Comparison of ENCODE assay signal across 8 cellular contexts in genomic region chr9:120869360-120869687, GRCh38. TPM values are rescaled to one million over a fixed set of nuclear protein-coding genes. Genes with fewer than 3 reads are reported as not detected.
DNase-seq lines count a peak whose midpoint lies in the region; ATAC-seq and TF ChIP-seq lines count a peak whose summit lies in the region.

No MANE protein-coding gene starts in this region.

- no peak for TF ChIP-seq CTCF in HCT116 (IDR thresholded peaks at IDR 0.05 in 2 of 3, conservative IDR thresholded peaks at IDR 0.05 in 1 of 3; ENCODE audit: borderline replicate concordance in 1 of 3, insufficient read depth in 1 of 3, low read depth in 2 of 3, low read length in 2 of 3)
- no peak for TF ChIP-seq CTCF in GM20000 (IDR thresholded peaks at IDR 0.05; ENCODE audit: extremely low read depth, missing control alignments)
- TF ChIP-seq CTCF in SK-N-SH (IDR thresholded peaks at IDR 0.05), result no peak

- H3K27me3 Mint-ChIP-seq in activated T-helper 17 cell treated with anti-CD3 and anti-CD28 coated beads, Interleukin-2, amount 50 U/mL, for 72 hours, result no peaks in the 10 kb centered on the region

- H3K9ac ChIP-seq in HCT116 (ENCODE audit: low read length) (peak overlapping the region; percentile 55), SK-N-SH (no peak overlapping the region)

- H3K4me3 ChIP-seq in HCT116 (replicated peaks in 1 of 2; ENCODE audit: low read depth in 1 of 2, low read length in 2 of 2), result peak overlapping the region in 1 of 2 experiments; percentile 48; a peak in 3 of 4 replicates
- peak overlapping the region; percentile 34; the same call in 1 of the 2 replicates for H3K4me3 ChIP-seq in iPS DF 6.9 (ENCODE audit: low read length)
- H3K4me3 ChIP-seq in skin epidermis, result peak overlapping the region; percentile 37 to 57 (median 50)
- no peak overlapping the region for H3K4me3 ChIP-seq in SK-N-SH (ENCODE audit: low read depth in 2 of 2, low read length in 1 of 2)

- no peaks in the 10 kb centered on the region for H4K20me1 ChIP-seq in HCT116 (ENCODE audit: insufficient read depth)
- H4K20me1 ChIP-seq in SK-N-SH (ENCODE audit: insufficient read depth), result no peaks in the 10 kb centered on the region

- DNase-seq in HCT116 (ENCODE audit: low read depth, low spot score) (no peak), iPS DF 6.9 (ENCODE audit: low read depth, low spot score) (no peak), GM20000 (ENCODE audit: low spot score) (no peak), SK-N-SH (no peak)
- DNase-seq in stimulated activated CD4-positive, alpha-beta T cell treated with anti-CD3 and anti-CD28 coated beads, Interleukin-1b, Interleukin-23, amount 100 ng/mL, for 48 hours, result no peak

- H3K9me2 ChIP-seq in HCT116 (ENCODE audit: insufficient read depth) (no peaks in the 10 kb centered on the region), SK-N-SH (no peaks in the 10 kb centered on the region)

- H3K27ac Mint-ChIP-seq in activated T-helper 17 cell treated with anti-CD3 and anti-CD28 coated beads, Interleukin-2, amount 50 U/mL, for 72 hours, result peak overlapping the region; percentile 87

- peaks cover 27 to 38% of the 10 kb centered on the region in 2 experiments for H3K4me1 ChIP-seq in HCT116 (ENCODE audit: control insufficient read depth in 1 of 2, insufficient read depth in 2 of 2, low read length in 2 of 2)
- peaks cover 17% of the 10 kb centered on the region; the same call in 1 of the 2 replicates for H3K4me1 ChIP-seq in iPS DF 6.9 (ENCODE audit: control insufficient read depth, insufficient read depth, low read length)
- H3K4me1 ChIP-seq in SK-N-SH (ENCODE audit: control insufficient read depth in 1 of 2, insufficient read depth in 2 of 2, low read depth in 1 of 2, low read length in 1 of 2), result peaks cover 0 to 1% of the 10 kb centered on the region in 2 experiments; a peak in 1 of 4 replicates

- no peaks in the 10 kb centered on the region for H3K27me3 ChIP-seq in HCT116 (ENCODE audit: insufficient read depth, low read length)
- H3K27me3 ChIP-seq in iPS DF 6.9 (ENCODE audit: control insufficient read depth, insufficient read depth, low read length), result no peaks in the 10 kb centered on the region
- H3K27me3 ChIP-seq in SK-N-SH (ENCODE audit: insufficient read depth), result no peaks in the 10 kb centered on the region

- no peak for ATAC-seq in HCT116
- no peak for ATAC-seq in activated T-helper 17 cell treated with anti-CD3 and anti-CD28 coated beads, Interleukin-2, amount 50 U/mL, for 72 hours (replicated peaks)
- ATAC-seq in SK-N-SH treated with all-trans-retinoic acid at 6 μM for 48 hours, result no peak

- RAD21 ChIA-PET in HCT116 (lab: Charles Lee; ENCODE audit: low non-redundant PET in 1 of 2, low total read pairs in 2 of 2, uncharacterized antibody in 2 of 2, unreplicated experiment in 2 of 2), result no interaction called here

- TF ChIP-seq EP300 in SK-N-SH (IDR thresholded peaks at IDR 0.05; ENCODE audit: borderline replicate concordance in 1 of 2, low read depth in 1 of 2, low read length in 1 of 2), result no peak

- H3K9me3 ChIP-seq in HCT116 (ENCODE audit: control insufficient read depth in 1 of 2, insufficient read depth in 1 of 2, low read depth in 1 of 2, low read length in 2 of 2), result no peaks in the 10 kb centered on the region
- H3K9me3 ChIP-seq in iPS DF 6.9 (ENCODE audit: control insufficient read depth, insufficient read depth, low read length), result no peaks in the 10 kb centered on the region
- no peaks in the 10 kb centered on the region for H3K9me3 ChIP-seq in SK-N-SH

- H2AFZ ChIP-seq in HCT116 (ENCODE audit: low read depth, low read length, poor library complexity, severe bottlenecking), result no peak overlapping the region
- no peak overlapping the region for H2AFZ ChIP-seq in SK-N-SH (ENCODE audit: low read depth)

- CTCF ChIA-PET in HCT116 (lab: Charles Lee) (interaction anchor here (1.1 kb wide), 1 partner anchor 68 kb away, joined by 3 read pairs; no protein-coding TSS in a partner anchor), SK-N-SH (lab: Yijun Ruan, JAX) (interaction anchor here (1.6 kb wide), 1 partner anchor 67 kb away, joined by 6 read pairs; no protein-coding TSS in a partner anchor)

- BruUV-seq in HCT116 (replicated peaks; lab: Mats Ljungman, UMichigan), result TSS peak; percentile 52

- H3K36me3 ChIP-seq in HCT116 (ENCODE audit: control insufficient read depth in 1 of 2, insufficient read depth in 2 of 2, low read length in 2 of 2) (peaks cover 0 to 24% of the 10 kb centered on the region in 2 experiments; a peak in 1 of 4 replicates), iPS DF 6.9 (ENCODE audit: control insufficient read depth, insufficient read depth, low read length) (peaks cover 3% of the 10 kb centered on the region; the same call in 1 of the 2 replicates), SK-N-SH (replicated peaks in 1 of 2; ENCODE audit: control insufficient read depth in 1 of 2, insufficient read depth in 2 of 2, low read length in 1 of 2) (peaks cover 27 to 34% of the 10 kb centered on the region in 2 experiments)

- H3K9me3 Mint-ChIP-seq in activated T-helper 17 cell treated with anti-CD3 and anti-CD28 coated beads, Interleukin-2, amount 50 U/mL, for 72 hours, result no peaks in the 10 kb centered on the region

- peaks cover 87% of the 10 kb centered on the region for H3K36me3 Mint-ChIP-seq in activated T-helper 17 cell treated with anti-CD3 and anti-CD28 coated beads, Interleukin-2, amount 50 U/mL, for 72 hours (ENCODE audit: low read depth)

- TF ChIP-seq RAD21 in HCT116 (IDR thresholded peaks at IDR 0.05; ENCODE audit: low read depth) (no peak), SK-N-SH (IDR thresholded peaks at IDR 0.05; ENCODE audit: low read length) (no peak)

- H3K79me2 ChIP-seq in HCT116 (ENCODE audit: insufficient read depth, low read length), result peaks cover 2% of the 10 kb centered on the region; the same call in 1 of the 2 replicates
- H3K79me2 ChIP-seq in SK-N-SH (ENCODE audit: insufficient read depth), result peaks cover 9% of the 10 kb centered on the region; the same call in 1 of the 2 replicates

- H3K4me2 ChIP-seq in HCT116 (ENCODE audit: low read length), result peak overlapping the region; percentile 79
- H3K4me2 ChIP-seq in SK-N-SH, result no peak overlapping the region

- POLR2A ChIA-PET in HCT116 (lab: Charles Lee) (no interaction called here), SK-N-SH (lab: Yijun Ruan, JAX) (no interaction called here)

- no peak for TF ChIP-seq POLR2A in HCT116 (IDR thresholded peaks at IDR 0.05; ENCODE audit: borderline replicate concordance, extremely low read depth, insufficient read depth, insufficient read length)

- H3K27ac ChIP-seq in HCT116 (ENCODE audit: low read depth, low read length) (peak overlapping the region; percentile 54), iPS DF 6.9 (ENCODE audit: low read length) (no peak overlapping the region), skin epidermis (peak overlapping the region in 20 of 21 experiments; percentile 74 to 89 (median 83)), SK-N-SH (ENCODE audit: low read depth in 2 of 2, low read length in 1 of 2) (no peak overlapping the region)

- intact Hi-C loops in HCT116 (cut with micrococcal nuclease), result loop anchor here (2.0 kb wide), 1 partner anchor 27 kb away; the partner anchor contains the start of gene PSMD5

- H3F3A ChIP-seq in SK-N-SH (replicated peaks; ENCODE audit: insufficient read depth), result peaks cover 3% of the 10 kb centered on the region

- WGBS in iPS DF 6.9 (ENCODE audit: insufficient coverage, insufficient read length), result no CpG with 5 or more reads among the region's 10 CpGs
- WGBS in SK-N-SH (ENCODE audit: low lambda C conversion rate), result 81% methylated on average over 10 of the region's 10 CpGs

- peak overlapping the region; percentile 89 for H3K4me3 Mint-ChIP-seq in activated T-helper 17 cell treated with anti-CD3 and anti-CD28 coated beads, Interleukin-2, amount 50 U/mL, for 72 hours

- peaks cover 17% of the 10 kb centered on the region for H3K4me1 Mint-ChIP-seq in activated T-helper 17 cell treated with anti-CD3 and anti-CD28 coated beads, Interleukin-2, amount 50 U/mL, for 72 hours

TF ChIP-seq in HCT116, 20 proteins besides CTCF, POLR2A, EP300 and RAD21 (continues in another document):
- TF ChIP-seq CEBPB (IDR thresholded peaks at IDR 0.05; ENCODE audit: low read depth) (no peak), SIN3A (IDR thresholded peaks at IDR 0.05; ENCODE audit: low read depth) (no peak), YY1 (IDR thresholded peaks at IDR 0.05; ENCODE audit: extremely low read depth, insufficient replicate concordance, low read depth, low read length) (no peak), EGR1 (IDR thresholded peaks at IDR 0.05; ENCODE audit: low read depth) (no peak)

TF ChIP-seq in SK-N-SH treated with all-trans-retinoic acid at 6 μM for 48 hours, 23 proteins besides CTCF, POLR2A, EP300 and RAD21 (continues in another document):
- no peak for TF ChIP-seq ZNF70 (CRISPR knock-in tag; IDR thresholded peaks at IDR 0.05)

TF ChIP-seq in SK-N-SH, 30 proteins besides CTCF, POLR2A, EP300 and RAD21 (continues in another document):
- no peak for TF ChIP-seq JUND (IDR thresholded peaks at IDR 0.05)

RNA-seq across cellular contexts. Expression of gene PHF19, which starts 7.7 kb away (rescaled TPM):
- 74.0 TPM for total RNA-seq in HCT116 (2021; ENCODE audit: unreplicated experiment)
- polyA plus RNA-seq in HCT116 (2012), result 69.8 and 83.1 TPM in 2 replicates
- 100 to 1,000 TPM; 236 to 258 TPM for total RNA-seq in activated T-helper 17 cell treated with anti-CD3 and anti-CD28 coated beads, Interleukin-2, amount 50 U/mL, for 72 hours
- polyA plus RNA-seq in SK-N-SH (2012; rRNA removed), result 24.5 and 33.4 TPM in 2 replicates
- 18.0 and 25.0 TPM in 2 replicates for polyA plus RNA-seq in SK-N-SH (2012; cell fraction: cytosol; rRNA removed)
- polyA plus RNA-seq in SK-N-SH (2012; cell fraction: nucleus; rRNA removed), result 38.5 and 64.8 TPM in 2 replicates

RNA-seq across cellular contexts. Expression of gene PSMD5, which starts 26.6 kb away (rescaled TPM):
- total RNA-seq in HCT116 (2021; ENCODE audit: unreplicated experiment), result 64.3 TPM
- 24.4 and 31.4 TPM in 2 replicates for polyA plus RNA-seq in HCT116 (2012)
- 10 to 100 TPM; 60.2 to 62.8 TPM for total RNA-seq in activated T-helper 17 cell treated with anti-CD3 and anti-CD28 coated beads, Interleukin-2, amount 50 U/mL, for 72 hours
- 13.7 and 18.2 TPM in 2 replicates for polyA plus RNA-seq in SK-N-SH (2012; rRNA removed)
- 20.7 and 22.6 TPM in 2 replicates for polyA plus RNA-seq in SK-N-SH (2012; cell fraction: cytosol; rRNA removed)
- 6.3 and 14.1 TPM in 2 replicates for polyA plus RNA-seq in SK-N-SH (2012; cell fraction: nucleus; rRNA removed)

RNA-seq across cellular contexts. Expression of gene TRAF1, which starts 57.3 kb away (rescaled TPM):
- 1.7 TPM for total RNA-seq in HCT116 (2021; ENCODE audit: unreplicated experiment)
- 0.94 and 1.2 TPM in 2 replicates for polyA plus RNA-seq in HCT116 (2012)
- total RNA-seq in activated T-helper 17 cell treated with anti-CD3 and anti-CD28 coated beads, Interleukin-2, amount 50 U/mL, for 72 hours, result 100 to 1,000 TPM in 1 of 2 donors, 10 to 100 TPM in 1; 71.4 to 164 TPM
- 1.2 and 1.5 TPM in 2 replicates for polyA plus RNA-seq in SK-N-SH (2012; rRNA removed)
- polyA plus RNA-seq in SK-N-SH (2012; cell fraction: cytosol; rRNA removed), result 0.54 and 0.84 TPM in 2 replicates
- 3.0 and 3.6 TPM in 2 replicates for polyA plus RNA-seq in SK-N-SH (2012; cell fraction: nucleus; rRNA removed)

Comparison
In these comparisons a context has a peak if more than half of its experiments do, and no peak if none do; other contexts are left out.
1. H3K27ac ChIP-seq: peak in HCT116 (single experiment) and skin epidermis (20 of 21); none in iPS DF 6.9 (single experiment) and SK-N-SH (0 of 2).
2. H3K4me3 ChIP-seq: peak in iPS DF 6.9 (single experiment) and skin epidermis (7 of 7); none in SK-N-SH (0 of 2).
3. RNA of gene TRAF1, which starts 57.3 kb away (total RNA-seq): 71.4 to 164 TPM in activated T-helper 17 cell treated with anti-CD3 and anti-CD28 coated beads, Interleukin-2, amount 50 U/mL, for 72 hours; 1.7 TPM in HCT116 (single experiment); every median in the first group is over 10 times any median in the second.